Comparison of ENCODE assay signal across 8 cellular contexts in the genomic region with DNA sequence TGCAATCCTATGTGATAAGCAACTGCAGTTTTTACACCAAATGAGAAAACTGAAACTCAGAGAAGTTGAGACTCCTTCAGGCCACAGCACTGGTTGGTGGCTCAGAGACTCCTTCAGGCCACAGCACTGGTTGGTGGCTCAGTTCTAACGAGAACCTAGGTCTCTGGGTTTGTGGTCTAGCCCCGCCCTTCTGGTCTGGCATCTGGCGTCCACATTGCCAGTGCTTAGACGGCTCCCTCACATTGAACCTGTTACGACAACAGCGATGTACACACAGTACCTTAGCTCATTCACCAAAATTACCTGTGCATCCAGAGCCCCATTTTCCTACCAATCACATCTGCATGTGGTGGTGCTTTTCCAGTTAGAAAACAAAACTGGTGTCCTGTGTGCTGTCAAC.
DNase-seq lines count a peak whose midpoint lies in the region; ATAC-seq and TF ChIP-seq lines count a peak whose summit lies in the region.

No MANE protein-coding gene starts in this region.

- H2BK15ac ChIP-seq in mesendoderm (replicated peaks; ENCODE audit: low read depth), result no peak overlapping the region

- H3K27me3 ChIP-seq in heart left ventricle (no peaks in the 10 kb centered on the region), mesendoderm (ENCODE audit: insufficient read depth, low read length, poor library complexity) (no peaks in the 10 kb centered on the region), SJCRH30 (no peaks in the 10 kb centered on the region)

- H3K9me3 ChIP-seq in heart left ventricle, result no peaks in the 10 kb centered on the region
- no peaks in the 10 kb centered on the region for H3K9me3 ChIP-seq in SJCRH30 (replicated peaks)

- H2AK5ac ChIP-seq in mesendoderm (ENCODE audit: low read length), result no peak overlapping the region

- no peak for TF ChIP-seq CTCF in heart left ventricle (IDR thresholded peaks at IDR 0.05)

- no peak overlapping the region for H3K9ac ChIP-seq in mesendoderm (ENCODE audit: low read length)

- H4K8ac ChIP-seq in mesendoderm (ENCODE audit: low read depth, low read length), result no peak overlapping the region

- no peak overlapping the region for H4K5ac ChIP-seq in mesendoderm (ENCODE audit: low read length)

- H2BK120ac ChIP-seq in mesendoderm (ENCODE audit: low read depth, low read length), result peak overlapping the region; percentile 24

- peaks cover 77% of the 10 kb centered on the region for H3K4me1 Mint-ChIP-seq in activated CD4-positive, alpha-beta memory T cell treated with anti-CD3 and anti-CD28 coated beads, Interleukin-2, amount 10 ng/mL, durations not matched to agents 7 days and 5 days

- CTCF ChIA-PET in activated CD4-positive, alpha-beta memory T cell treated with anti-CD3 and anti-CD28 coated beads, Interleukin-2, amount 10 ng/mL, durations not matched to agents 7 days and 5 days (lab: Charles Lee), result interaction anchor here (1.1 to 2.6 kb wide), 3 partner anchors 24 to 109 kb away, joined by 3 to 35 read pairs (median 3); no protein-coding TSS in a partner anchor

- H3K18ac ChIP-seq in mesendoderm (ENCODE audit: low read length), result no peak overlapping the region

- POLR2A ChIA-PET in activated CD4-positive, alpha-beta memory T cell treated with anti-CD3 and anti-CD28 coated beads, Interleukin-2, amount 10 ng/mL, durations not matched to agents 7 days and 5 days (lab: Charles Lee), result interaction anchor here (0.6 to 2.8 kb wide), 11 partner anchors 15 to 796 kb away, joined by 3 to 24 read pairs (median 4); a partner anchor contains a TSS

- H3K27ac Mint-ChIP-seq in activated CD4-positive, alpha-beta memory T cell treated with anti-CD3 and anti-CD28 coated beads, Interleukin-2, amount 10 ng/mL, durations not matched to agents 7 days and 5 days, result peak overlapping the region; percentile 92

- no peak overlapping the region for H3K4ac ChIP-seq in mesendoderm (ENCODE audit: low read depth, low read length)

- peaks cover 0 to 38% (median 18%) of the 10 kb centered on the region in 12 donors for H3K4me1 ChIP-seq in heart left ventricle
- H3K4me1 ChIP-seq in mesendoderm (ENCODE audit: control insufficient read depth, low read depth, low read length), result no peaks in the 10 kb centered on the region
- H3K4me1 ChIP-seq in SJCRH30, result no peaks in the 10 kb centered on the region; the same call in 1 of the 2 replicates

- no peaks in the 10 kb centered on the region for H3K27me3 Mint-ChIP-seq in activated CD4-positive, alpha-beta memory T cell treated with anti-CD3 and anti-CD28 coated beads, Interleukin-2, amount 10 ng/mL, durations not matched to agents 7 days and 5 days

- no peak for ATAC-seq in heart left ventricle
- ATAC-seq in Right ventricle myocardium superior (ENCODE audit: poor library complexity), result no peak
- peak; percentile 39 for ATAC-seq in HG03103 (IDR thresholded peaks at IDR 0.05; ENCODE audit: low read depth, unreplicated experiment)

- intact Hi-C loops in heart left ventricle (cut with DNase I) (loop anchor here in 1 of 10 donors (10.0 kb wide), 1 partner anchor 56 kb away; no protein-coding TSS in a partner anchor), Right ventricle myocardium superior (cut with DNase I) (no loop called here)

- H3K4me3 ChIP-seq in heart left ventricle (no peak overlapping the region), mesendoderm (ENCODE audit: low read length) (no peak overlapping the region), SJCRH30 (no peak overlapping the region)

- no peak overlapping the region for H3K4me2 ChIP-seq in mesendoderm (ENCODE audit: low read length)

- H3K56ac ChIP-seq in mesendoderm (ENCODE audit: low read length), result peak overlapping the region; percentile 57

- whole genome bisulfite sequencing in heart left ventricle, 4 donors, result 87 to 94% (median 90%) methylated on average over 6 of the region's 6 CpGs
- WGBS in mesendoderm (ENCODE audit: extremely low coverage, insufficient coverage, low lambda C conversion rate), result no CpG with 5 or more reads among the region's 6 CpGs

- peak overlapping the region; percentile 22 for H3K4me3 Mint-ChIP-seq in activated CD4-positive, alpha-beta memory T cell treated with anti-CD3 and anti-CD28 coated beads, Interleukin-2, amount 10 ng/mL, durations not matched to agents 7 days and 5 days

- H3K36me3 Mint-ChIP-seq in activated CD4-positive, alpha-beta memory T cell treated with anti-CD3 and anti-CD28 coated beads, Interleukin-2, amount 10 ng/mL, durations not matched to agents 7 days and 5 days (ENCODE audit: low read depth), result peaks cover 12% of the 10 kb centered on the region

- DNase-seq in heart left ventricle, result no peak
- DNase-seq in Right ventricle myocardium superior, result no peak
- peak; percentile 86 for DNase-seq in activated CD4-positive, alpha-beta memory T cell treated with anti-CD3 and anti-CD28 coated beads, Interleukin-2, amount 10 ng/mL, durations not matched to agents 7 days and 5 days
- DNase-seq in mesendoderm, result no peak
- DNase-seq in SJCRH30, result no peak
- DNase-seq in DMS53 (lab: John Stamatoyannopoulos, UW), result no peak
- no peak for DNase-seq in AG08395 (ENCODE audit: low spot score)

- no peak for TF ChIP-seq POLR2A in heart left ventricle (IDR thresholded peaks at IDR 0.05)

- H3K23ac ChIP-seq in mesendoderm (ENCODE audit: low read length), result no peak overlapping the region

- H3K9me3 Mint-ChIP-seq in activated CD4-positive, alpha-beta memory T cell treated with anti-CD3 and anti-CD28 coated beads, Interleukin-2, amount 10 ng/mL, durations not matched to agents 7 days and 5 days, result peaks cover 5% of the 10 kb centered on the region

- H3K79me1 ChIP-seq in mesendoderm (ENCODE audit: low read length), result no peaks in the 10 kb centered on the region

- H3K27ac ChIP-seq in heart left ventricle, result peak overlapping the region in 9 of 12 donors; percentile 3 to 85 (median 67)
- no peak overlapping the region for H3K27ac ChIP-seq in mesendoderm (ENCODE audit: low read depth, low read length)
- no peak overlapping the region for H3K27ac ChIP-seq in SJCRH30

- peaks cover 0 to 87% (median 41%) of the 10 kb centered on the region in 9 donors for H3K36me3 ChIP-seq in heart left ventricle
- H3K36me3 ChIP-seq in mesendoderm (ENCODE audit: control insufficient read depth, insufficient read depth, low read length), result no peaks in the 10 kb centered on the region
- no peaks in the 10 kb centered on the region for H3K36me3 ChIP-seq in SJCRH30

- H3K79me2 ChIP-seq in mesendoderm (ENCODE audit: control insufficient read depth, insufficient read depth, low read length), result no peaks in the 10 kb centered on the region

- peak overlapping the region; percentile 58 for H2BK5ac ChIP-seq in mesendoderm (ENCODE audit: low read length)

Comparison
In these comparisons a context has a peak if more than half of its experiments do, and no peak if none do; other contexts are left out.
1. H3K27ac ChIP-seq: peak in heart left ventricle (9 of 12); none in mesendoderm (single experiment) and SJCRH30 (single experiment).